Comparison of ENCODE assay signal across 24 cellular contexts in the genomic region with DNA sequence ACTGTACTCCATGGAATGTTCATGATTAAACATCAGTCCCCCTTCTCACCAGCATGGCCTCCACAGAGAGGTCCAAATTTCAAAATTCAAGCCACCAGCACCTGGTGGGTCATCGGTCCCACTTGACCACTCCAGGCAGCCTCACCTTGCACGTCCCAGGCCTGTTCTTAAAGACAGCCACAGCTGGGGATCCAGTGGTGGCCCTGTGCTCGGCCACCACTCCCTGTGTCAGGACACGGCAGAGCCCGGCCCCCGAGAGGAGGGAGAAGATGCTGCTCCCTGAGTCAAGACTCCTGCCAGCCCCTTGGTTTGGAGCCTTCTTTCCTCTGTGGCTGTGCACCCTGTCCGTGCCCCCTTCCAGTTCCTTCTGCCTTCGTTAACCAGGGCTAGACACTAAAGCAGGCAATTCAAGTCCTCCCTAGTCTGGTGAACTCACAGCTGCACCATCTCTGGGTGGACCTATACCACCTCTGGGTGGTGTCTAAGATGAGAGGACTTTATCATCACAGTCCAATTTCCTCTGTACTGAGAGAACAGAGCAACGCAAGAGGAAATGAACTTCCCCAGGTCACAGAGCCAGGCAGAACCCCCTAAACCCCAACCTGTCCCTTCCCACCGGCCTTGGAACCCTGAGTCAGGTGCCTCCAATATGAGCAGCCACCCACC.
A peak's percentile ranks its signal among the peaks of the same experiment; 100 is the strongest.
DNase-seq lines count a peak whose midpoint lies in the region; TF ChIP-seq lines count a peak whose summit lies in the region.
"Had no signal": no experiment of that assay in that cellular context is flagged by ENCODE, and none has a peak within 500 bp of the region (broad histone marks: within the 10 kb centered on the region; RNA-seq: fewer than 3 reads in every experiment).

No MANE protein-coding gene starts in this region.

- H3K79me2 ChIP-seq in OCI-LY7 (ENCODE audit: insufficient read depth, low read depth, low read length) (no peaks in the 10 kb centered on the region), osteoblast (ENCODE audit: insufficient read depth, low read length) (no peaks in the 10 kb centered on the region)

- H3K4me3 ChIP-seq in OCI-LY7 (ENCODE audit: low read depth, low read length, poor library complexity, severe bottlenecking) (no peak overlapping the region), osteoblast (ENCODE audit: insufficient read depth, low read length) (no peak overlapping the region), left ventricle myocardium inferior (no peak overlapping the region)
- H3K4me3 ChIP-seq: A549, HAP-1, Peyer's patch, SK-N-MC had no signal

- peak overlapping the region; percentile 67 for H3K4me2 ChIP-seq in OCI-LY7 (ENCODE audit: low read length)
- no peak overlapping the region for H3K4me2 ChIP-seq in osteoblast (ENCODE audit: insufficient read depth, low read length)
- H3K4me2 ChIP-seq: A549, KMS-11 had no signal

- CTCF ChIA-PET in OCI-LY7 (lab: Charles Lee; ENCODE audit: unreplicated experiment): interaction anchor here (2.2 kb wide), 2 partner anchors 12 to 13 kb away, joined by 5 to 14 read pairs; no protein-coding TSS in a partner anchor

- peak overlapping the region; percentile 16 for H3K27ac ChIP-seq in KOPT-K1 (ENCODE audit: low read depth, low read length, poor library complexity, severe bottlenecking)
- peak overlapping the region; percentile 99 for H3K27ac ChIP-seq in OCI-LY7 (ENCODE audit: low read depth, low read length, poor library complexity, severe bottlenecking)
- no peak overlapping the region for H3K27ac ChIP-seq in osteoblast (ENCODE audit: low read depth, low read length)
- no peak overlapping the region for H3K27ac ChIP-seq in left ventricle myocardium inferior (replicated peaks)
- H3K27ac ChIP-seq: A549, KMS-11, Peyer's patch, SK-N-MC had no signal

- H4K20me1 ChIP-seq in OCI-LY7 (ENCODE audit: insufficient read depth, low read length): no peaks in the 10 kb centered on the region
- no peaks in the 10 kb centered on the region for H4K20me1 ChIP-seq in osteoblast (ENCODE audit: insufficient read depth, low read length)

- POLR2A ChIA-PET in OCI-LY7 (lab: Charles Lee): interaction anchor here (0.9 to 9.2 kb wide), 5 partner anchors 11 to 135 kb away, joined by 3 to 148 read pairs (median 4); no protein-coding TSS in a partner anchor

- TF ChIP-seq CTCF in OCI-LY7 (conservative IDR thresholded peaks at IDR 0.05; ENCODE audit: low read length) (0 out of 2 replicates have a peak, but pooled peaks have one; percentile 9), osteoblast (IDR thresholded peaks at IDR 0.05; ENCODE audit: extremely low read depth, low read depth, low read length) (no peak), left ventricle myocardium inferior (IDR thresholded peaks at IDR 0.05; ENCODE audit: borderline replicate concordance) (no peak)

- H3K27me3 ChIP-seq in osteoblast (ENCODE audit: insufficient read depth, low read length) (peaks cover 4% of the 10 kb centered on the region), left ventricle myocardium inferior (ENCODE audit: low read depth) (peaks cover 71% of the 10 kb centered on the region)
- H3K27me3 ChIP-seq: Peyer's patch had no signal

- H3K36me3 ChIP-seq in KOPT-K1 (ENCODE audit: insufficient read depth, low read length): no peaks in the 10 kb centered on the region
- no peaks in the 10 kb centered on the region for H3K36me3 ChIP-seq in OCI-LY7 (ENCODE audit: insufficient read depth, low read length)
- no peaks in the 10 kb centered on the region for H3K36me3 ChIP-seq in osteoblast (ENCODE audit: insufficient read depth, low read length)
- H3K36me3 ChIP-seq in left ventricle myocardium inferior: no peaks in the 10 kb centered on the region
- H3K36me3 ChIP-seq: HAP-1, Peyer's patch had no signal

- DNase-seq in OCI-LY7 (ENCODE audit: low spot score): peak; percentile 65
- peak; percentile 62 for DNase-seq in osteoblast (ENCODE audit: insufficient read length, low spot score, missing footprints)
- no peak for DNase-seq in NCI-H1436 treated with DMSO at 0.1 percent for 48 hours (lab: John Stamatoyannopoulos, UW)
- no peak for DNase-seq in NCI-H1930 (lab: John Stamatoyannopoulos, UW)
- no peak for DNase-seq in left ventricle myocardium inferior
- DNase-seq in COLO668 (lab: John Stamatoyannopoulos, UW; ENCODE audit: unreplicated experiment): no peak
- DNase-seq: C1 segment of cervical spinal cord; CD4-positive, alpha-beta memory T cell; DMS 273 treated with DMSO at 0.1 percent for 48 hours; DMS79; GF-D8; GOT3; HFFc6; NCI-H1105; NCI-H2029; OCI-M1; Peyer's patch; SIG-M5; SW 1271 had no signal

- H3K9me2 ChIP-seq in OCI-LY7 (ENCODE audit: insufficient read depth, low read length): no peaks in the 10 kb centered on the region

- intact Hi-C loops in OCI-LY7 (cut with micrococcal nuclease; ENCODE audit: unreplicated experiment): loop anchor here (10.0 kb wide), 1 partner anchor 198 kb away; the partner anchor contains the start of gene TIPIN
- intact Hi-C loops in left ventricle myocardium inferior (cut with micrococcal nuclease): no loop called here

- H3K9me3 ChIP-seq in KOPT-K1 (ENCODE audit: insufficient read depth, low read length, poor library complexity, severe bottlenecking) (no peaks in the 10 kb centered on the region), OCI-LY7 (ENCODE audit: low read length) (no peaks in the 10 kb centered on the region), osteoblast (ENCODE audit: low read depth, low read length) (no peaks in the 10 kb centered on the region), left ventricle myocardium inferior (replicated peaks) (no peaks in the 10 kb centered on the region)
- H3K9me3 ChIP-seq: A549, HAP-1, Peyer's patch had no signal

- H3K4me1 ChIP-seq in OCI-LY7 (ENCODE audit: insufficient read depth, low read length, poor library complexity, severe bottlenecking) (peaks cover 95% of the 10 kb centered on the region), osteoblast (ENCODE audit: insufficient read depth, low read length) (no peaks in the 10 kb centered on the region), left ventricle myocardium inferior (peaks cover 6% of the 10 kb centered on the region)
- H3K4me1 ChIP-seq: A549, HAP-1, Peyer's patch had no signal

- BruUV-seq in OCI-LY7 (replicated peaks; lab: Mats Ljungman, UMichigan): no TSS peak

- H2AFZ ChIP-seq in OCI-LY7 (ENCODE audit: low read length) (peak overlapping the region; percentile 13; the same call in 1 of the 2 replicates), osteoblast (ENCODE audit: low read length) (no peak overlapping the region)

Comparison
In these comparisons a context has a peak if more than half of its experiments do, and no peak if none do; other contexts are left out.
1. H3K27ac ChIP-seq: peak in KOPT-K1 (single experiment) and OCI-LY7 (single experiment); none in osteoblast (single experiment) and left ventricle myocardium inferior (single experiment).
2. DNase-seq: peak in OCI-LY7 (single experiment) and osteoblast (single experiment); none in NCI-H1436 treated with DMSO at 0.1 percent for 48 hours (single experiment), NCI-H1930 (0 of 2), left ventricle myocardium inferior (single experiment) and COLO668 (single experiment).